26 cellular contexts compared by ENCODE assay signal in genomic region chr11:70727021-70727420, GRCh38.
"Had no signal": no experiment of that assay in that cellular context is flagged by ENCODE, and none has a peak within 500 bp of the region (broad histone marks: within the 10 kb centered on the region; RNA-seq: fewer than 3 reads in every experiment).

No MANE protein-coding gene starts in this region.

- H3K4me1 ChIP-seq: testis, thyroid gland, tibial artery, tibial nerve, transverse colon, upper lobe of left lung, upper lobe of right lung, uterus, vagina had no signal

- FAIRE-seq: urothelium cell line had no signal

- H3K27me3 ChIP-seq: stomach, testis, thyroid gland, tibial nerve, transverse colon, upper lobe of left lung, upper lobe of right lung, uterus, vagina had no signal

- H3K36me3 ChIP-seq: stomach, suprapubic skin, thoracic aorta, thyroid gland, tibial artery, tibial nerve, transverse colon, upper lobe of left lung, upper lobe of right lung, uterus, vagina had no signal

- DNase-seq: stimulated activated CD4-positive, alpha-beta T cell treated with anti-CD3 and anti-CD28 coated beads, Interleukin-2, amount 100 ng/mL, for 48 hours; stimulated activated CD4-positive, alpha-beta T cell treated with anti-CD3 and anti-CD28 coated beads, Interleukin-4, amount 100 ng/mL, for 1 hour; stimulated activated CD4-positive, alpha-beta T cell treated with anti-CD3 and anti-CD28 coated beads, Interleukin-4, amount 100 ng/mL, for 24 hours; stimulated activated CD4-positive, alpha-beta T cell treated with anti-CD3 and anti-CD28 coated beads, Interleukin-4, amount 100 ng/mL, for 4 hours; stimulated activated CD8-positive, alpha-beta memory T cell treated with anti-CD3 and anti-CD28 coated beads, Interleukin-4, amount 100 ng/mL, for 48 hours; stimulated activated naive B cell treated with anti-CD40 and anti-IgM and Interleukin-4, amounts not matched to agents 10 μg/mL and 1 μg/mL and 100 μg/mL, for 72 hours; stimulated activated naive CD4-positive, alpha-beta T cell; stimulated activated naive CD4-positive, alpha-beta T cell treated with Interleukin-2 at 50 U/mL for 16 hours; stimulated activated naive CD8-positive, alpha-beta T cell treated with anti-CD3 and anti-CD28 coated beads, Interleukin-15, amount 100 ng/mL, for 72 hours; stimulated activated naive CD8-positive, alpha-beta T cell treated with anti-CD3 and anti-CD28 coated beads, Interleukin-15, Interleukin-2, amounts not matched to agents 100 U/mL and 50 U/mL, for 24 hours; stomach; substantia nigra; testis; thyroid gland; tibial artery; transverse colon; upper lobe of left lung; upper lobe of right lung; uterus had no signal

- H3K9me3 ChIP-seq: suprapubic skin, testis, thoracic aorta, thyroid gland, tibial artery, transverse colon, upper lobe of left lung, upper lobe of right lung, uterus, vagina had no signal

- ATAC-seq: stimulated activated effector memory CD8-positive, alpha-beta T cell treated with anti-CD3 and anti-CD28 coated beads, Interleukin-12 subunit alpha, Interleukin-12 subunit beta, amount 100 ng/mL, for 72 hours; stimulated activated memory B cell treated with anti-CD40 and anti-IgM and Interleukin-4, amounts not matched to agents 10 μg/mL and 1 μg/mL and 100 μg/mL, for 72 hours; stimulated activated naive B cell treated with anti-CD40 and anti-IgM and Interleukin-4, amounts not matched to agents 10 μg/mL and 1 μg/mL and 100 μg/mL, for 72 hours; stimulated activated naive CD8-positive, alpha-beta T cell treated with anti-CD3 and anti-CD28 coated beads, Interleukin-15, amount 100 ng/mL, for 72 hours; stimulated activated naive CD8-positive, alpha-beta T cell treated with anti-CD3 and anti-CD28 coated beads, Interleukin-15, Interleukin-2, amounts not matched to agents 100 U/mL and 50 U/mL, for 24 hours; upper lobe of right lung had no signal

- H3K4me3 ChIP-seq: stomach, suprapubic skin, testis, thoracic aorta, thyroid gland, tibial artery, tibial nerve, transverse colon, upper lobe of left lung, upper lobe of right lung, uterus, vagina had no signal

- H3K27ac ChIP-seq: stomach, suprapubic skin, testis, thoracic aorta, thyroid gland, tibial artery, tibial nerve, transverse colon, upper lobe of left lung, upper lobe of right lung, uterus, vagina had no signal
